ENCODE assay signal across 8 cellular contexts in the genomic region with DNA sequence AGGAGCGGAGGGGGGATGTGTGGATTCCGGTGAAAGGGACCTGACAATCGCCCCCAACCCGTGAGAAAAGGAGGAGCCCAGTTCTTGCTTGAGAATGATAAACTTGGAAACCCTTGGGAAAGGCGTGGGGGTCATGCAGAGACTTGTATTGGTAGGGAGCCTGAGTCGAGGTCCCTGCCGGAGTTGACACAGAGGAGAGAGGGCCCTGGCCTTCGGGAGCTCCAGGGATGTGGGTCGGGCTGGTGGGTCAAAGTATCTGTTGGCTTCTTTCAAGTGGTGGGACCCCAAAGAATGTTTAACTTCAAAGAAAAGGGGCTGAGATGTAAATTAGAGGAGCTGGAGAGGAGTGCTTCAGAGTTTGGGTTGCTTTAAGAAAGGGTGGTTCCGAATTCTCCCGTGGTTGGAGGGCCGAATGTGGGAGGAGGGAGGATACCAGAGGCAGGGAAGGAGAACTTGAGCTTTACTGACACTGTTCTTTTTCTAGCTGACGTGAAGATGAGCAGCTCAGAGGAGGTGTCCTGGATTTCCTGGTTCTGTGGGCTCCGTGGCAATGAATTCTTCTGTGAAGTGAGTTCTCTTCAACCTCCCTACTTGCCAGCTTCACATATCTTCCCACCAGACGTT. TPM values are rescaled to one million over a fixed set of nuclear protein-coding genes. Genes with fewer than 3 reads are reported as not detected.
DNase-seq lines count a peak whose midpoint lies in the region; ATAC-seq and TF ChIP-seq lines count a peak whose summit lies in the region.

No MANE protein-coding gene starts in this region.

- no peak for TF ChIP-seq CTCF in GM12875 (IDR thresholded peaks at IDR 0.05; ENCODE audit: borderline replicate concordance, insufficient read depth, low read depth, low read length)
- TF ChIP-seq CTCF in foreskin fibroblast (IDR thresholded peaks at IDR 0.05; ENCODE audit: low read depth, low read length): no peak

- peak overlapping the region; percentile 97 for H3K4me3 Mint-ChIP-seq in T-helper 17 cell

- peaks cover 38% of the 10 kb centered on the region for H3K4me1 Mint-ChIP-seq in T-helper 17 cell

- peaks cover 49% of the 10 kb centered on the region for H3K36me3 ChIP-seq in skeletal muscle satellite cell (ENCODE audit: insufficient read depth, low read length)

- no peaks in the 10 kb centered on the region for H3K27me3 ChIP-seq in skeletal muscle satellite cell (ENCODE audit: control insufficient read depth, insufficient read depth, low read length)

- no peaks in the 10 kb centered on the region for H3K27me3 Mint-ChIP-seq in T-helper 17 cell

- peak overlapping the region; percentile 97 for H3K27ac Mint-ChIP-seq in T-helper 17 cell

- H3K4me2 ChIP-seq in skeletal muscle satellite cell (ENCODE audit: low read length): peak overlapping the region; percentile 92

- H3K9me3 ChIP-seq in T-helper 17 cell (ENCODE audit: control insufficient read depth, low read length, poor library complexity, severe bottlenecking) (no peaks in the 10 kb centered on the region), skeletal muscle satellite cell (replicated peaks; ENCODE audit: low read length) (no peaks in the 10 kb centered on the region)

- H3K36me3 Mint-ChIP-seq in T-helper 17 cell (ENCODE audit: low read depth): peaks cover 9% of the 10 kb centered on the region

- H3K4me3 ChIP-seq in GM12875 (ENCODE audit: low read depth, low read length): peak overlapping the region; percentile 47
- H3K4me3 ChIP-seq in foreskin fibroblast (ENCODE audit: low read depth in 1 of 2, low read length in 2 of 2): peak overlapping the region; percentile 86 to 98
- H3K4me3 ChIP-seq in skeletal muscle satellite cell (ENCODE audit: low read length): peak overlapping the region; percentile 97

- peak overlapping the region; percentile 94 for H3K9ac ChIP-seq in skeletal muscle satellite cell (ENCODE audit: low read depth, low read length)

- H3K4me1 ChIP-seq in skeletal muscle satellite cell (ENCODE audit: control insufficient read depth, insufficient read depth, low read length): peaks cover 20% of the 10 kb centered on the region

- ATAC-seq in T-helper 17 cell: no peak
- no peak for ATAC-seq in GM21526 (IDR thresholded peaks at IDR 0.05; ENCODE audit: low FRiP score, unreplicated experiment)
- no peak for ATAC-seq in HG03442 (IDR thresholded peaks at IDR 0.05; ENCODE audit: unreplicated experiment)

- no peak for DNase-seq in T-helper 17 cell
- peak in 1 of 2 donors; percentile 51 for DNase-seq in foreskin fibroblast
- DNase-seq in activated gamma-delta T cell treated with Interleukin-2 at 50 U/mL for 16 hours: no peak
- no peak for DNase-seq in epidermal melanocyte (ENCODE audit: insufficient read length, low spot score)

RNA-seq across cellular contexts. Expression of gene CSNK2B, which starts 0.6 kb away (rescaled TPM):
- 100 to 1,000 TPM; 104 to 107 TPM for total RNA-seq in T-helper 17 cell
- total RNA-seq in skeletal muscle satellite cell (2012; rRNA removed): 194 and 262 TPM in 2 replicates

RNA-seq across cellular contexts. Expression of gene GPANK1, which starts 1.7 kb away (rescaled TPM):
- total RNA-seq in T-helper 17 cell: 10 to 100 TPM in 1 of 2 donors, 1 to 10 TPM in 1; 9.2 to 11.9 TPM
- total RNA-seq in skeletal muscle satellite cell (2012; rRNA removed): 31.0 and 37.0 TPM in 2 replicates

RNA-seq across cellular contexts. Expression of gene LY6G5B, which starts 3.3 kb away (rescaled TPM):
- 10 to 100 TPM; 27.6 to 32.7 TPM for total RNA-seq in T-helper 17 cell
- 1.7 and 3.0 TPM in 2 replicates for total RNA-seq in skeletal muscle satellite cell (2012; rRNA removed)

RNA-seq across cellular contexts. Expression of gene C6orf47, which starts 5.9 kb away (rescaled TPM):
- 10 to 100 TPM; 13.3 to 16.9 TPM for total RNA-seq in T-helper 17 cell
- 13.4 and 17.0 TPM in 2 replicates for total RNA-seq in skeletal muscle satellite cell (2012; rRNA removed)

RNA-seq across cellular contexts. Expression of gene APOM, which starts 10.8 kb away (rescaled TPM):
- 1 to 10 TPM; 2.9 to 4.0 TPM for total RNA-seq in T-helper 17 cell
- 0.66 and 2.5 TPM in 2 replicates for total RNA-seq in skeletal muscle satellite cell (2012; rRNA removed)

Comparison
In these comparisons a context has a peak if more than half of its experiments do, and no peak if none do; other contexts are left out.
1. H3K4me3 ChIP-seq: peak in every context shown above with its lines; median percentile 97 in skeletal muscle satellite cell; 92 in foreskin fibroblast; 47 in GM12875.